16 cellular contexts compared by ENCODE assay signal in the genomic region with DNA sequence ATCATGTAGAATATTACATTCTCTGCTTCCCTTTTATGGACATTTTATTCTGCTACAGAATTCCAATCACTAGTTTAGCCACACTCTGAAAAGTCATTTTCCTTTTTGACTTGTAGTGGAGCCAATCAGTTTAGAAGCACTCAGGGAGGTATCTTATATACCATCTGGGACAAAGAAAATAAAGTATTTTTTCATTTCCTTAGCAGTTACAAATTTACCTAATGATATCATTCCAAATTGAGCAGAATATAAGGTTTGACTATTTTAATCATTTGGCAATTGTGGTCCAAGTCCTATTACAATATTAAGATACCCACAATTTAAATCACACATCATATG.
"Had no signal": no experiment of that assay in that cellular context is flagged by ENCODE, and none has a peak within 500 bp of the region (broad histone marks: within the 10 kb centered on the region; RNA-seq: fewer than 3 reads in every experiment).

No MANE protein-coding gene starts in this region.

- H3K36me3 ChIP-seq: SJSA1 had no signal

- H3K4me3 Mint-ChIP-seq: activated B cell treated with CpG ODN at 0.5 μM for 24 hours; activated CD8-positive, alpha-beta T cell treated with anti-CD3 and anti-CD28 coated beads, Interleukin-2, amount 10 ng/mL, durations not matched to agents 7 days and 5 days; brain; stimulated activated memory B cell treated with anti-CD40 and anti-IgM and Interleukin-4, amounts not matched to agents 10 μg/mL and 1 μg/mL and 100 μg/mL, for 72 hours; T-helper 2 cell treated with Interferon-gamma antibody and Interleukin-4, amounts not matched to agents 5 μg/mL and 100 μg/mL, for 36 hours had no signal

- DNase-seq: activated B cell treated with CpG ODN at 0.5 μM for 24 hours; activated CD4-positive, alpha-beta T cell treated with anti-CD3 and anti-CD28 coated beads for 48 hours; activated CD8-positive, alpha-beta memory T cell treated with anti-CD3 and anti-CD28 coated beads, Interleukin-2, amount 50 U/mL, for 4 hours; activated CD8-positive, alpha-beta T cell treated with anti-CD3 and anti-CD28 coated beads, Interleukin-2, amount 10 ng/mL, durations not matched to agents 7 days and 5 days; activated effector memory CD4-positive, alpha-beta T cell treated with anti-CD3 and anti-CD28 coated beads, Interleukin-2, amount 50 U/mL, for 16 hours; activated T-cell treated with anti-CD3 and anti-CD28 coated beads, Interleukin-2, amount 50 U/mL, for 48 hours; amygdala; hippocampal formation; left ventricle myocardium superior; mesendoderm; stimulated activated CD4-positive, alpha-beta T cell treated with anti-CD3 and anti-CD28 coated beads, Interleukin-2, amount 100 ng/mL, for 48 hours had no signal

- H3K4me3 ChIP-seq: SJSA1 had no signal

- H3K27ac ChIP-seq: SJSA1 had no signal

- H3K9me3 ChIP-seq: SJSA1 had no signal

- H3K9me3 Mint-ChIP-seq: activated B cell treated with CpG ODN at 0.5 μM for 24 hours; activated naive CD4-positive, alpha-beta T cell treated with anti-CD3 and anti-CD28 coated beads, Interleukin-2, amount 50 U/mL, for 72 hours; stimulated activated memory B cell treated with anti-CD40 and anti-IgM and Interleukin-4, amounts not matched to agents 10 μg/mL and 1 μg/mL and 100 μg/mL, for 72 hours; T-helper 2 cell treated with Interferon-gamma antibody and Interleukin-4, amounts not matched to agents 5 μg/mL and 100 μg/mL, for 36 hours had no signal

- H3K27ac Mint-ChIP-seq: activated B cell treated with CpG ODN at 0.5 μM for 24 hours; activated CD8-positive, alpha-beta T cell treated with anti-CD3 and anti-CD28 coated beads, Interleukin-2, amount 10 ng/mL, durations not matched to agents 7 days and 5 days; activated naive CD4-positive, alpha-beta T cell treated with anti-CD3 and anti-CD28 coated beads, Interleukin-2, amount 50 U/mL, for 72 hours; stimulated activated memory B cell treated with anti-CD40 and anti-IgM and Interleukin-4, amounts not matched to agents 10 μg/mL and 1 μg/mL and 100 μg/mL, for 72 hours; T-helper 2 cell treated with Interferon-gamma antibody and Interleukin-4, amounts not matched to agents 5 μg/mL and 100 μg/mL, for 36 hours had no signal

- H3K27me3 Mint-ChIP-seq: brain had no signal

- H3K4me1 Mint-ChIP-seq: activated B cell treated with CpG ODN at 0.5 μM for 24 hours; brain; stimulated activated memory B cell treated with anti-CD40 and anti-IgM and Interleukin-4, amounts not matched to agents 10 μg/mL and 1 μg/mL and 100 μg/mL, for 72 hours had no signal

- H3K36me3 Mint-ChIP-seq: activated naive CD4-positive, alpha-beta T cell treated with anti-CD3 and anti-CD28 coated beads, Interleukin-2, amount 50 U/mL, for 72 hours; brain; stimulated activated memory B cell treated with anti-CD40 and anti-IgM and Interleukin-4, amounts not matched to agents 10 μg/mL and 1 μg/mL and 100 μg/mL, for 72 hours had no signal

- H3K27me3 ChIP-seq: SJSA1 had no signal

- ATAC-seq: activated CD8-positive, alpha-beta T cell treated with anti-CD3 and anti-CD28 coated beads, Interleukin-2, amount 10 ng/mL, durations not matched to agents 7 days and 5 days; activated naive CD4-positive, alpha-beta T cell treated with anti-CD3 and anti-CD28 coated beads, Interleukin-2, amount 50 U/mL, for 72 hours; stimulated activated memory B cell treated with anti-CD40 and anti-IgM and Interleukin-4, amounts not matched to agents 10 μg/mL and 1 μg/mL and 100 μg/mL, for 72 hours had no signal
